In genomic region chr1:224564491-224565084, GRCh38 we compare ENCODE assay signal across 20 cellular contexts. TPM values are rescaled to one million over a fixed set of nuclear protein-coding genes. Genes with fewer than 3 reads are reported as not detected.
DNase-seq lines count a peak whose midpoint lies in the region; ATAC-seq, FAIRE-seq and TF ChIP-seq lines count a peak whose summit lies in the region.
"Had no signal": no experiment of that assay in that cellular context is flagged by ENCODE, and none has a peak within 500 bp of the region (broad histone marks: within the 10 kb centered on the region; RNA-seq: fewer than 3 reads in every experiment).

No MANE protein-coding gene starts in this region.

- no peak overlapping the region for H3K4me3 ChIP-seq in CD8-positive, alpha-beta T cell (ENCODE audit: low read depth, low read length)
- H3K4me3 ChIP-seq: adrenal gland, neural progenitor cell, upper lobe of left lung had no signal

- H3K36me3 ChIP-seq in CD8-positive, alpha-beta T cell (ENCODE audit: insufficient read depth, low read length): no peaks in the 10 kb centered on the region
- H3K36me3 ChIP-seq: adrenal gland, neural progenitor cell, upper lobe of left lung had no signal

- POLR2A ChIA-PET in CD8-positive, alpha-beta T cell (lab: Charles Lee): no interaction called here

- H3K9me3 ChIP-seq in CD8-positive, alpha-beta T cell (ENCODE audit: low read length): no peaks in the 10 kb centered on the region
- H3K9me3 ChIP-seq: adrenal gland, upper lobe of left lung had no signal

- intact Hi-C loops in CD14-positive monocyte (cut with micrococcal nuclease): no loop called here
- intact Hi-C loops in CD8-positive, alpha-beta T cell (cut with DNase I, micrococcal nuclease): loop anchor here in 1 of 2 experiments (5.0 kb wide), 1 partner anchor 68 kb away; no protein-coding TSS in a partner anchor

- ATAC-seq in SK-N-SH treated with all-trans-retinoic acid at 6 μM for 48 hours: peak; percentile 10
- no peak for ATAC-seq in CD8-positive, alpha-beta T cell
- ATAC-seq in GM21619 (IDR thresholded peaks at IDR 0.05; ENCODE audit: unreplicated experiment): no peak
- ATAC-seq: activated CD8-positive, alpha-beta T cell treated with anti-CD3 and anti-CD28 coated beads for 36 hours; right cardiac atrium; stimulated activated naive CD8-positive, alpha-beta T cell treated with anti-CD3 and anti-CD28 coated beads, Interleukin-15, amount 100 ng/mL, for 72 hours had no signal

- CTCF ChIA-PET in CD8-positive, alpha-beta T cell (lab: Charles Lee): no interaction called here

- H3K27ac ChIP-seq in CD8-positive, alpha-beta T cell (ENCODE audit: low read depth, low read length): no peak overlapping the region
- H3K27ac ChIP-seq: adrenal gland, neural progenitor cell had no signal

- no peak for FAIRE-seq in RCC 7860 (lab: Jason Lieb, UNC)

- H3K4me1 Mint-ChIP-seq in CD14-positive monocyte: peaks cover 35% of the 10 kb centered on the region
- no peaks in the 10 kb centered on the region for H3K4me1 Mint-ChIP-seq in CD8-positive, alpha-beta T cell (ENCODE audit: low read depth)
- H3K4me1 Mint-ChIP-seq: neural progenitor cell; stimulated activated naive CD8-positive, alpha-beta T cell treated with anti-CD3 and anti-CD28 coated beads, Interleukin-15, amount 100 ng/mL, for 72 hours had no signal

- peaks cover 0 to 6% (median 0%) of the 10 kb centered on the region in 7 donors for H3K9me3 Mint-ChIP-seq in CD14-positive monocyte
- H3K9me3 Mint-ChIP-seq in CD8-positive, alpha-beta T cell: peaks cover 3% of the 10 kb centered on the region
- H3K9me3 Mint-ChIP-seq: activated CD8-positive, alpha-beta T cell treated with anti-CD3 and anti-CD28 coated beads for 36 hours; CD4-positive, alpha-beta T cell; stimulated activated naive CD8-positive, alpha-beta T cell treated with anti-CD3 and anti-CD28 coated beads, Interleukin-15, amount 100 ng/mL, for 72 hours had no signal

- peak overlapping the region in 1 of 2 donors; percentile 8 for H3K4me3 Mint-ChIP-seq in CD14-positive monocyte
- H3K4me3 Mint-ChIP-seq in CD8-positive, alpha-beta T cell: no peak overlapping the region
- H3K4me3 Mint-ChIP-seq: activated CD8-positive, alpha-beta T cell treated with anti-CD3 and anti-CD28 coated beads for 36 hours; CD4-positive, alpha-beta T cell; neural progenitor cell; stimulated activated naive CD8-positive, alpha-beta T cell treated with anti-CD3 and anti-CD28 coated beads, Interleukin-15, amount 100 ng/mL, for 72 hours had no signal

- H3K27me3 Mint-ChIP-seq in CD14-positive monocyte (ENCODE audit: low read depth in 3 of 3): peaks cover 0 to 5% (median 3%) of the 10 kb centered on the region in 3 donors
- H3K27me3 Mint-ChIP-seq in CD8-positive, alpha-beta T cell (ENCODE audit: low read depth): no peaks in the 10 kb centered on the region
- H3K27me3 Mint-ChIP-seq: activated CD8-positive, alpha-beta T cell treated with anti-CD3 and anti-CD28 coated beads for 36 hours; CD4-positive, alpha-beta T cell; stimulated activated naive CD8-positive, alpha-beta T cell treated with anti-CD3 and anti-CD28 coated beads, Interleukin-15, amount 100 ng/mL, for 72 hours had no signal

- H3K4me1 ChIP-seq in CD8-positive, alpha-beta T cell (ENCODE audit: insufficient read depth, low read length): no peaks in the 10 kb centered on the region
- H3K4me1 ChIP-seq: adrenal gland, neural progenitor cell, upper lobe of left lung had no signal

- H3K27ac Mint-ChIP-seq in CD14-positive monocyte: peak overlapping the region; percentile 92 to 98 (median 96)
- H3K27ac Mint-ChIP-seq in CD8-positive, alpha-beta T cell: no peak overlapping the region
- H3K27ac Mint-ChIP-seq: activated CD8-positive, alpha-beta T cell treated with anti-CD3 and anti-CD28 coated beads for 36 hours; CD4-positive, alpha-beta T cell; neural progenitor cell had no signal

- H3K36me3 Mint-ChIP-seq in CD14-positive monocyte: no peaks in the 10 kb centered on the region
- H3K36me3 Mint-ChIP-seq in CD8-positive, alpha-beta T cell: no peaks in the 10 kb centered on the region
- H3K36me3 Mint-ChIP-seq: neural progenitor cell had no signal

- no peak for TF ChIP-seq CTCF in CD14-positive monocyte (IDR thresholded peaks at IDR 0.05)
- no peak for TF ChIP-seq CTCF in CD8-positive, alpha-beta T cell (IDR thresholded peaks at IDR 0.05)

- H3K27me3 ChIP-seq in CD8-positive, alpha-beta T cell (ENCODE audit: insufficient read depth, low read length): no peaks in the 10 kb centered on the region
- H3K27me3 ChIP-seq: adrenal gland, neural progenitor cell, upper lobe of left lung had no signal

- DNase-seq in CD14-positive monocyte (ENCODE audit: low spot score) (no peak), M059J (ENCODE audit: low read depth) (peak; percentile 49), myocyte (ENCODE audit: low read depth) (peak; percentile 69), RCC 7860 (ENCODE audit: low spot score) (no peak), NCI-H1092 treated with DMSO at 0.1 percent for 48 hours (lab: John Stamatoyannopoulos, UW) (no peak)
- no peak for DNase-seq in CD8-positive, alpha-beta T cell
- DNase-seq: activated CD8-positive, alpha-beta T cell treated with anti-CD3 and anti-CD28 coated beads for 36 hours; activated T-cell treated with anti-CD3 and anti-CD28 coated beads, Interleukin-2, amount 50 U/mL, for 48 hours; CD4-positive, alpha-beta T cell; NCI-H2081; NCI-H748 treated with DMSO at 0.1 percent for 48 hours; right cardiac atrium; RPMI8226; stimulated activated naive CD8-positive, alpha-beta T cell treated with anti-CD3 and anti-CD28 coated beads, Interleukin-15, amount 100 ng/mL, for 72 hours; T-helper 1 cell had no signal

TF ChIP-seq in SK-N-SH treated with all-trans-retinoic acid at 6 μM for 48 hours, 23 proteins besides CTCF, POLR2A, EP300 and RAD21 (continues in another document):
- no peak for TF ChIP-seq CREB5 (CRISPR knock-in tag; IDR thresholded peaks at IDR 0.05; ENCODE audit: low read depth)
- TF ChIP-seq ZFP3 (CRISPR knock-in tag; IDR thresholded peaks at IDR 0.05): no peak
- no peak for TF ChIP-seq ARNTL (CRISPR knock-in tag; IDR thresholded peaks at IDR 0.05; ENCODE audit: borderline replicate concordance, low read depth)
- no peak for TF ChIP-seq ZNF70 (CRISPR knock-in tag; IDR thresholded peaks at IDR 0.05)
- no peak for TF ChIP-seq CSDC2 (CRISPR knock-in tag; IDR thresholded peaks at IDR 0.05)
- no peak for TF ChIP-seq RARB (CRISPR knock-in tag; IDR thresholded peaks at IDR 0.05)
- TF ChIP-seq PPARA (CRISPR knock-in tag; IDR thresholded peaks at IDR 0.05; ENCODE audit: borderline replicate concordance): no peak
- TF ChIP-seq SNAI2 (CRISPR knock-in tag; IDR thresholded peaks at IDR 0.05): no peak
- no peak for TF ChIP-seq OSR1 (CRISPR knock-in tag; IDR thresholded peaks at IDR 0.05)
- no peak for TF ChIP-seq TOX (CRISPR knock-in tag; IDR thresholded peaks at IDR 0.05; ENCODE audit: borderline replicate concordance)
- no peak for TF ChIP-seq ZFP30 (CRISPR knock-in tag; IDR thresholded peaks at IDR 0.05)
- no peak for TF ChIP-seq GLIS3 (CRISPR knock-in tag; IDR thresholded peaks at IDR 0.05)
- TF ChIP-seq ESRRG (CRISPR knock-in tag; IDR thresholded peaks at IDR 0.05): no peak
- TF ChIP-seq CSRNP3 (CRISPR knock-in tag; IDR thresholded peaks at IDR 0.05): no peak

RNA-seq across cellular contexts. Expression of gene CNIH3, which starts 51.5 kb away (rescaled TPM):
- polyA plus RNA-seq in CD14-positive monocyte: under 1 TPM in 1 of 2 donors, not detected in 1; 0.37 TPM
- 21.4 and 23.5 TPM in 2 replicates for total RNA-seq in M059J (2014; rRNA removed; shearing (Covaris generic))
- total RNA-seq in myocyte: 6.3 and 14.7 TPM in 2 replicates
- 6.9 TPM for polyA plus RNA-seq in myocyte (2012)
- total RNA-seq in CD8-positive, alpha-beta T cell: 1 to 10 TPM; 1.3 to 1.6 TPM

Comparison
In these comparisons a context has a peak if more than half of its experiments do, and no peak if none do; other contexts are left out.
1. DNase-seq: peak in M059J (single experiment) and myocyte (single experiment); none in CD14-positive monocyte (single experiment), RCC 7860 (single experiment), CD8-positive, alpha-beta T cell (0 of 7) and NCI-H1092 treated with DMSO at 0.1 percent for 48 hours (single experiment).